17 cellular contexts compared by ENCODE assay signal in genomic region chr18:62550746-62551145, GRCh38. TPM values are rescaled to one million over a fixed set of nuclear protein-coding genes. Genes with fewer than 3 reads are reported as not detected.
A peak's percentile ranks its signal among the peaks of the same experiment; 100 is the strongest.
DNase-seq lines count a peak whose midpoint lies in the region; ATAC-seq, FAIRE-seq and TF ChIP-seq lines count a peak whose summit lies in the region.
"Had no signal": no experiment of that assay in that cellular context is flagged by ENCODE, and none has a peak within 500 bp of the region (broad histone marks: within the 10 kb centered on the region; RNA-seq: fewer than 3 reads in every experiment).

No MANE protein-coding gene starts in this region.

- no peak for TF ChIP-seq POLR2A in HepG2 (IDR thresholded peaks at IDR 0.05; ENCODE audit: insufficient read depth in 1 of 2, low read depth in 2 of 2, low read length in 2 of 2)
- no peak for TF ChIP-seq POLR2A in spleen (IDR thresholded peaks at IDR 0.05)

- CTCF ChIA-PET in activated CD4-positive, alpha-beta T cell treated with anti-CD3 and anti-CD28 coated beads for 36 hours (lab: Charles Lee) = interaction anchor here (1.1 kb wide), 2 partner anchors 12 to 13 kb away, joined by 3 to 4 read pairs; no protein-coding TSS in a partner anchor
- CTCF ChIA-PET in HepG2 (lab: Yijun Ruan, JAX; ENCODE audit: low intra/inter-chr PET ratio, low total read pairs) = no interaction called here

- no peak overlapping the region for H3K9ac ChIP-seq in HepG2 (ENCODE audit: insufficient read depth, low read depth, low read length)

- no peaks in the 10 kb centered on the region for H3K4me1 ChIP-seq in HepG2 (ENCODE audit: insufficient read depth, low read length)
- H3K4me1 ChIP-seq in spleen = peaks cover 6 to 17% (median 11%) of the 10 kb centered on the region in 6 donors
- H3K4me1 ChIP-seq: Caco-2, HAP-1 had no signal

- peaks cover 55% of the 10 kb centered on the region for H3K79me2 ChIP-seq in HepG2 (ENCODE audit: insufficient read depth, low read length)

- H3K36me3 ChIP-seq in HepG2 (replicated peaks in 1 of 2; ENCODE audit: control insufficient read depth in 1 of 2, insufficient read depth in 2 of 2, low read length in 2 of 2) (peaks cover 24 to 88% of the 10 kb centered on the region in 2 experiments), spleen (peaks cover 2 to 97% (median 40%) of the 10 kb centered on the region in 6 donors)

- peaks cover 24% of the 10 kb centered on the region for H3K4me1 Mint-ChIP-seq in activated CD4-positive, alpha-beta T cell treated with anti-CD3 and anti-CD28 coated beads for 36 hours
- H3K4me1 Mint-ChIP-seq in activated T-helper 1 cell treated with anti-CD3 and anti-CD28 coated beads, Interleukin-12 subunit alpha, Interleukin-12 subunit beta, Interleukin-2, Interleukin-4 antibody, amounts not matched to agents 30 ng/mL and 10 ng/mL and 1 ng/mL, durations not matched to agents 14 hours and 24 hours and 36 hours (ENCODE audit: low read depth) = peaks cover 15% of the 10 kb centered on the region
- H3K4me1 Mint-ChIP-seq in stimulated activated naive B cell treated with anti-CD40 and anti-IgM and Interleukin-4, amounts not matched to agents 10 μg/mL and 1 μg/mL and 100 μg/mL, for 72 hours = peaks cover 7 to 15% of the 10 kb centered on the region in 2 donors

- H3K27ac ChIP-seq in HepG2 (ENCODE audit: extremely low read length, insufficient read depth, low read length) (no peak overlapping the region), spleen (no peak overlapping the region)
- H3K27ac ChIP-seq: 22Rv1 had no signal

- peaks cover 6% of the 10 kb centered on the region; the same call in 1 of the 2 replicates for H4K20me1 ChIP-seq in HepG2 (ENCODE audit: insufficient read depth, low read length)

- in situ Hi-C loops in HepG2 (cut with HindIII; ENCODE audit: extremely low pct_ligation_motif_present, low pct_unique_long_range_greater_than_20kb) = no loop called here

- 84% methylated on average over 9 of the region's 9 CpGs for WGBS in HepG2 (ENCODE audit: low lambda C conversion rate)
- WGBS in spleen, 5 donors = 85 to 94% (median 89%) methylated on average over 9 of the region's 9 CpGs

- POLR2A ChIA-PET in activated CD4-positive, alpha-beta T cell treated with anti-CD3 and anti-CD28 coated beads for 36 hours (lab: Charles Lee) = no interaction called here
- POLR2A ChIA-PET in HepG2 (lab: Yijun Ruan, JAX) = no interaction called here

- BruUV-seq in HepG2 (replicated peaks; lab: Mats Ljungman, UMichigan) = no TSS peak

- TF ChIP-seq EP300 in HepG2 (IDR thresholded peaks at IDR 0.05; ENCODE audit: low read depth in 2 of 2, low read length in 2 of 2) = no peak
- TF ChIP-seq EP300 in HepG2 (CRISPR knock-in tag; IDR thresholded peaks at IDR 0.05; ENCODE audit: borderline replicate concordance) = no peak

- H3K9me3 Mint-ChIP-seq in activated CD4-positive, alpha-beta T cell treated with anti-CD3 and anti-CD28 coated beads for 36 hours (ENCODE audit: low read depth) = no peaks in the 10 kb centered on the region
- H3K9me3 Mint-ChIP-seq in activated T-helper 1 cell treated with anti-CD3 and anti-CD28 coated beads, Interleukin-12 subunit alpha, Interleukin-12 subunit beta, Interleukin-2, Interleukin-4 antibody, amounts not matched to agents 30 ng/mL and 10 ng/mL and 1 ng/mL, durations not matched to agents 14 hours and 24 hours and 36 hours = no peaks in the 10 kb centered on the region
- no peaks in the 10 kb centered on the region for H3K9me3 Mint-ChIP-seq in stimulated activated naive B cell treated with anti-CD40 and anti-IgM and Interleukin-4, amounts not matched to agents 10 μg/mL and 1 μg/mL and 100 μg/mL, for 72 hours
- H3K9me3 Mint-ChIP-seq: CD14-positive monocyte; CD8-positive, alpha-beta memory T cell had no signal

- peaks cover 58% of the 10 kb centered on the region for H3K36me3 Mint-ChIP-seq in activated CD4-positive, alpha-beta T cell treated with anti-CD3 and anti-CD28 coated beads for 36 hours (ENCODE audit: low read depth)
- H3K36me3 Mint-ChIP-seq in activated T-helper 1 cell treated with anti-CD3 and anti-CD28 coated beads, Interleukin-12 subunit alpha, Interleukin-12 subunit beta, Interleukin-2, Interleukin-4 antibody, amounts not matched to agents 30 ng/mL and 10 ng/mL and 1 ng/mL, durations not matched to agents 14 hours and 24 hours and 36 hours (ENCODE audit: low read depth) = peaks cover 50% of the 10 kb centered on the region
- H3K36me3 Mint-ChIP-seq in stimulated activated naive B cell treated with anti-CD40 and anti-IgM and Interleukin-4, amounts not matched to agents 10 μg/mL and 1 μg/mL and 100 μg/mL, for 72 hours = peaks cover 40 to 52% of the 10 kb centered on the region in 2 donors

- H3K27me3 ChIP-seq in HepG2 (ENCODE audit: control insufficient read depth in 1 of 2, insufficient read depth in 2 of 2, low read length in 2 of 2) = no peaks in the 10 kb centered on the region
- no peaks in the 10 kb centered on the region for H3K27me3 ChIP-seq in spleen (replicated peaks in 1 of 7)

- intact Hi-C loops in activated CD4-positive, alpha-beta T cell treated with anti-CD3 and anti-CD28 coated beads for 36 hours (cut with DNase I, micrococcal nuclease) = no loop called here
- intact Hi-C loops in activated T-helper 1 cell treated with anti-CD3 and anti-CD28 coated beads, Interleukin-12 subunit alpha, Interleukin-12 subunit beta, Interleukin-2, Interleukin-4 antibody, amounts not matched to agents 30 ng/mL and 10 ng/mL and 1 ng/mL, durations not matched to agents 14 hours and 24 hours and 36 hours (cut with micrococcal nuclease) = no loop called here
- intact Hi-C loops in HepG2 (cut with micrococcal nuclease; ENCODE audit: unreplicated experiment) = no loop called here
- intact Hi-C loops in spleen (cut with DNase I; ENCODE audit: low total_unique reads) = no loop called here

- ATAC-seq in activated CD4-positive, alpha-beta T cell treated with anti-CD3 and anti-CD28 coated beads for 36 hours = no peak
- ATAC-seq in HepG2 = no peak
- ATAC-seq in stimulated activated naive B cell treated with anti-CD40 and anti-IgM and Interleukin-4, amounts not matched to agents 10 μg/mL and 1 μg/mL and 100 μg/mL, for 72 hours (replicated peaks) = no peak

- TF ChIP-seq RAD21 in HepG2 (CRISPR knock-in tag; IDR thresholded peaks at IDR 0.05) = no peak

- H2AFZ ChIP-seq in HepG2 (ENCODE audit: low read length) = no peak overlapping the region

- no peak overlapping the region for H3K4me2 ChIP-seq in HepG2 (ENCODE audit: low read depth, low read length)

- DNase-seq in activated CD4-positive, alpha-beta T cell treated with anti-CD3 and anti-CD28 coated beads for 36 hours = no peak
- DNase-seq in activated CD4-positive, alpha-beta T cell treated with anti-CD3 and anti-CD28 coated beads for 1 hour = no peak
- no peak for DNase-seq in activated T-helper 1 cell treated with anti-CD3 and anti-CD28 coated beads, Interleukin-12 subunit alpha, Interleukin-12 subunit beta, Interleukin-2, Interleukin-4 antibody, amounts not matched to agents 30 ng/mL and 10 ng/mL and 1 ng/mL, durations not matched to agents 14 hours and 24 hours and 36 hours (ENCODE audit: low spot score)
- DNase-seq in HepG2 (ENCODE audit: low spot score) (no peak), spleen (no peak), ureter (ENCODE audit: low spot score) (no peak)
- DNase-seq in activated effector memory CD4-positive, alpha-beta T cell treated with Interleukin-2 at 50 U/mL for 16 hours = no peak
- no peak for DNase-seq in stimulated activated naive B cell treated with anti-CD40 and anti-IgM and Interleukin-4, amounts not matched to agents 10 μg/mL and 1 μg/mL and 100 μg/mL, for 72 hours
- DNase-seq: Caco-2; CD8-positive, alpha-beta memory T cell; DMS53; GF-D8; GOT3 had no signal

- H3K27ac Mint-ChIP-seq in activated CD4-positive, alpha-beta T cell treated with anti-CD3 and anti-CD28 coated beads for 36 hours = peak overlapping the region; percentile 16
- H3K27ac Mint-ChIP-seq in activated T-helper 1 cell treated with anti-CD3 and anti-CD28 coated beads, Interleukin-12 subunit alpha, Interleukin-12 subunit beta, Interleukin-2, Interleukin-4 antibody, amounts not matched to agents 30 ng/mL and 10 ng/mL and 1 ng/mL, durations not matched to agents 14 hours and 24 hours and 36 hours = peak overlapping the region; percentile 27
- H3K27ac Mint-ChIP-seq in stimulated activated naive B cell treated with anti-CD40 and anti-IgM and Interleukin-4, amounts not matched to agents 10 μg/mL and 1 μg/mL and 100 μg/mL, for 72 hours = no peak overlapping the region

- no peak for TF ChIP-seq CTCF in HepG2 (CRISPR knock-in tag; IDR thresholded peaks at IDR 0.05)
- no peak for TF ChIP-seq CTCF in spleen (IDR thresholded peaks at IDR 0.05 in 8 of 11, conservative IDR thresholded peaks at IDR 0.05 in 3 of 11)

- H3K4me3 ChIP-seq in HepG2 (replicated peaks in 1 of 3; ENCODE audit: insufficient read depth in 1 of 3, low read depth in 2 of 3, low read length in 3 of 3) (no peak overlapping the region), spleen (no peak overlapping the region)
- H3K4me3 ChIP-seq: HAP-1 had no signal

- H3K9me3 ChIP-seq in HepG2 (ENCODE audit: low read length) = no peaks in the 10 kb centered on the region
- H3K9me3 ChIP-seq in spleen = no peaks in the 10 kb centered on the region
- H3K9me3 ChIP-seq: Caco-2, HAP-1 had no signal

- no peaks in the 10 kb centered on the region for H3K27me3 Mint-ChIP-seq in activated CD4-positive, alpha-beta T cell treated with anti-CD3 and anti-CD28 coated beads for 36 hours
- no peaks in the 10 kb centered on the region for H3K27me3 Mint-ChIP-seq in activated T-helper 1 cell treated with anti-CD3 and anti-CD28 coated beads, Interleukin-12 subunit alpha, Interleukin-12 subunit beta, Interleukin-2, Interleukin-4 antibody, amounts not matched to agents 30 ng/mL and 10 ng/mL and 1 ng/mL, durations not matched to agents 14 hours and 24 hours and 36 hours (ENCODE audit: insufficient read depth)
- no peaks in the 10 kb centered on the region for H3K27me3 Mint-ChIP-seq in stimulated activated naive B cell treated with anti-CD40 and anti-IgM and Interleukin-4, amounts not matched to agents 10 μg/mL and 1 μg/mL and 100 μg/mL, for 72 hours
- H3K27me3 Mint-ChIP-seq: CD8-positive, alpha-beta memory T cell had no signal

- FAIRE-seq in HepG2 (lab: Jason Lieb, UNC) = no peak
- FAIRE-seq: GM19239 had no signal

- H3K4me3 Mint-ChIP-seq in activated CD4-positive, alpha-beta T cell treated with anti-CD3 and anti-CD28 coated beads for 36 hours = no peak overlapping the region
- H3K4me3 Mint-ChIP-seq in activated T-helper 1 cell treated with anti-CD3 and anti-CD28 coated beads, Interleukin-12 subunit alpha, Interleukin-12 subunit beta, Interleukin-2, Interleukin-4 antibody, amounts not matched to agents 30 ng/mL and 10 ng/mL and 1 ng/mL, durations not matched to agents 14 hours and 24 hours and 36 hours = no peak overlapping the region
- no peak overlapping the region for H3K4me3 Mint-ChIP-seq in stimulated activated naive B cell treated with anti-CD40 and anti-IgM and Interleukin-4, amounts not matched to agents 10 μg/mL and 1 μg/mL and 100 μg/mL, for 72 hours
- H3K4me3 Mint-ChIP-seq: CD14-positive monocyte; CD8-positive, alpha-beta memory T cell had no signal

RNA-seq across cellular contexts. Expression of gene ZCCHC2, which starts 27.9 kb away (rescaled TPM):
- total RNA-seq in activated CD4-positive, alpha-beta T cell treated with anti-CD3 and anti-CD28 coated beads for 36 hours = 10 to 100 TPM; 26.1 to 40.1 TPM
- total RNA-seq in activated T-helper 1 cell treated with anti-CD3 and anti-CD28 coated beads, Interleukin-12 subunit alpha, Interleukin-12 subunit beta, Interleukin-2, Interleukin-4 antibody, amounts not matched to agents 30 ng/mL and 10 ng/mL and 1 ng/mL, durations not matched to agents 14 hours and 24 hours and 36 hours = 55.7 and 58.8 TPM in 2 replicates
- total RNA-seq in HepG2 (2016; rRNA removed; fragmentation: Illumina TruSeq; extraction: Trizol) = 76.1 and 76.5 TPM in 2 replicates
- total RNA-seq in HepG2 (2016; cell fraction: cytosol; rRNA removed; fragmentation: Illumina TruSeq; extraction: Trizol; ENCODE audit: low read depth) = 177 and 189 TPM in 2 replicates
- total RNA-seq in HepG2 (2016; cell fraction: insoluble cytoplasmic fraction; rRNA removed; fragmentation: Illumina TruSeq; extraction: Trizol) = 71.7 and 74.4 TPM in 2 replicates
- total RNA-seq in HepG2 (2016; cell fraction: membrane; rRNA removed; fragmentation: Illumina TruSeq; extraction: Trizol) = 60.3 and 72.3 TPM in 2 replicates
- 106 and 120 TPM in 2 replicates for total RNA-seq in HepG2 (2016; cell fraction: nucleus; rRNA removed; fragmentation: Illumina TruSeq; extraction: Trizol)
- 52.2 and 62.5 TPM in 2 replicates for polyA plus RNA-seq in HepG2 (2011; rRNA removed)
- polyA plus RNA-seq in HepG2 (2011; cell fraction: cytosol; rRNA removed) = 39.3 and 44.4 TPM in 2 replicates
- polyA plus RNA-seq in HepG2 (2011; cell fraction: nucleus; rRNA removed) = 79.8 and 99.4 TPM in 2 replicates
- 25.6 and 27.8 TPM in 2 replicates for polyA plus RNA-seq in HepG2 (2012)
- 4.7 and 5.0 TPM in 2 replicates for polyA plus RNA-seq in HepG2 (2016; cell fraction: cytosol; fragmentation: Illumina TruSeq; extraction: Trizol; ENCODE audit: low read depth)
- polyA plus RNA-seq in HepG2 (2016; cell fraction: insoluble cytoplasmic fraction; fragmentation: Illumina TruSeq; extraction: Trizol; ENCODE audit: low read depth) = 53.3 and 60.9 TPM in 2 replicates
- 13.0 and 14.6 TPM in 2 replicates for polyA plus RNA-seq in HepG2 (2016; cell fraction: membrane; fragmentation: Illumina TruSeq; extraction: Trizol; ENCODE audit: low read depth)
- 129 and 143 TPM in 2 replicates for polyA plus RNA-seq in HepG2 (2016; cell fraction: nucleus; fragmentation: Illumina TruSeq; extraction: Trizol; ENCODE audit: insufficient read depth, low read depth)
- 58.0 and 138 TPM in 2 replicates for polyA minus RNA-seq in HepG2 (2011; rRNA and poly(A)+ RNA removed; ENCODE audit: low replicate concordance)
- 42.1 and 44.2 TPM in 2 replicates for polyA minus RNA-seq in HepG2 (2011; cell fraction: cytosol; rRNA and poly(A)+ RNA removed)
- polyA minus RNA-seq in HepG2 (2011; cell fraction: nucleus; rRNA and poly(A)+ RNA removed) = 164 and 187 TPM in 2 replicates
- total RNA-seq in spleen = 10 to 100 TPM; 27.5 to 55.7 (median 40.9) TPM
- 10 to 100 TPM in 1 of 3 donors, 1 to 10 TPM in 2; 4.7 to 11.1 (median 4.9) TPM for polyA plus RNA-seq in spleen
- total RNA-seq in ureter = 36.8 TPM
